8 cellular contexts compared by ENCODE assay signal in genomic region chr12:2811791-2812190, GRCh38. TPM values are rescaled to one million over a fixed set of nuclear protein-coding genes. Genes with fewer than 3 reads are reported as not detected.
DNase-seq lines count a peak whose midpoint lies in the region; ATAC-seq, FAIRE-seq and TF ChIP-seq lines count a peak whose summit lies in the region.

No MANE protein-coding gene starts in this region.

- no peaks in the 10 kb centered on the region for H3K27me3 ChIP-seq in OCI-LY1 (ENCODE audit: insufficient read depth, low read length)
- H3K27me3 ChIP-seq in pancreas = no peaks in the 10 kb centered on the region

- TF ChIP-seq CTCF in OCI-LY1 (IDR thresholded peaks at IDR 0.05; ENCODE audit: low read length) = no peak
- TF ChIP-seq CTCF in epithelial cell of esophagus (IDR thresholded peaks at IDR 0.05; ENCODE audit: insufficient read depth, low read depth, low read length, missing control alignments) = no peak
- TF ChIP-seq CTCF in pancreas (IDR thresholded peaks at IDR 0.05) = no peak

- 0 out of 2 replicates have a peak overlapping the region, but pooled peaks have one; percentile 28 for H2AFZ ChIP-seq in OCI-LY1 (ENCODE audit: low read length)

- no peaks in the 10 kb centered on the region for H4K20me1 ChIP-seq in OCI-LY1 (ENCODE audit: insufficient read depth, low read length)

- H3K9me3 ChIP-seq in OCI-LY1 (ENCODE audit: low read length) = no peaks in the 10 kb centered on the region
- H3K9me3 ChIP-seq in pancreas = no peaks in the 10 kb centered on the region

- DNase-seq in DMS53 (lab: John Stamatoyannopoulos, UW) = peak; percentile 64
- peak; percentile 57 for DNase-seq in epithelial cell of esophagus (ENCODE audit: low read depth)
- no peak for DNase-seq in pancreas
- no peak for DNase-seq in pons (ENCODE audit: low spot score)
- DNase-seq in SW480 (ENCODE audit: low spot score) = no peak
- DNase-seq in activated CD4-positive, CD25-positive, alpha-beta regulatory T cell treated with anti-CD3 and anti-CD28 coated beads, Interleukin-2, amount 50 U/mL, for 72 hours = no peak
- DNase-seq in HTR-8/SVneo (ENCODE audit: insufficient read length, low spot score) = no peak

- ATAC-seq in pancreas = no peak

- intact Hi-C loops in pancreas (cut with DNase I) = no loop called here

- H3K36me3 ChIP-seq in OCI-LY1 (ENCODE audit: insufficient read depth, low read length) (peaks cover 13% of the 10 kb centered on the region; the same call in 1 of the 2 replicates), pancreas (no peaks in the 10 kb centered on the region)

- H3K27ac ChIP-seq in OCI-LY1 (ENCODE audit: low read depth, low read length, poor library complexity, severe bottlenecking) (peak overlapping the region; percentile 74), pancreas (peak overlapping the region in 3 of 4 donors; percentile 94 to 96 (median 94))

- no peaks in the 10 kb centered on the region for H3F3A ChIP-seq in OCI-LY1 (ENCODE audit: insufficient read depth, low read length)

- H3K4me3 ChIP-seq in OCI-LY1 (ENCODE audit: low read depth, low read length, poor library complexity, severe bottlenecking) (peak overlapping the region; percentile 75), epithelial cell of esophagus (ENCODE audit: low read length) (peak overlapping the region; percentile 95), pancreas (peak overlapping the region; percentile 37 to 61 (median 57))

- no peaks in the 10 kb centered on the region for H3K9me2 ChIP-seq in OCI-LY1 (ENCODE audit: low read depth, low read length)

- H3K9ac ChIP-seq in OCI-LY1 (ENCODE audit: low read length) = peak overlapping the region; percentile 72

- H3K79me2 ChIP-seq in OCI-LY1 (ENCODE audit: insufficient read depth, low read length) = peaks cover 13% of the 10 kb centered on the region; the same call in 1 of the 2 replicates

- peaks cover 24% of the 10 kb centered on the region for H3K4me1 ChIP-seq in OCI-LY1 (ENCODE audit: insufficient read depth, low read length, severe bottlenecking)
- H3K4me1 ChIP-seq in pancreas = peaks cover 8 to 12% (median 10%) of the 10 kb centered on the region in 3 donors

- FAIRE-seq in pancreas (lab: Jason Lieb, UNC) (no peak), HTR-8/SVneo (lab: Jason Lieb, UNC) (no peak)

- 43 to 47% methylated on average over 5 of the region's 5 CpGs for whole genome bisulfite sequencing in pancreas, 2 donors

- peak overlapping the region; percentile 97 for H3K4me2 ChIP-seq in OCI-LY1 (ENCODE audit: low read length)

RNA-seq across cellular contexts. Expression of gene ITFG2, which starts 0.7 kb away (rescaled TPM):
- 10 to 100 TPM; 17.0 to 30.1 (median 20.5) TPM for total RNA-seq in pancreas
- 10 to 100 TPM; 42.2 to 51.6 TPM for polyA plus RNA-seq in pancreas

RNA-seq across cellular contexts. Expression of gene FKBP4, which starts 17.0 kb away (rescaled TPM):
- 10 to 100 TPM; 45.5 to 72.8 (median 51.0) TPM for total RNA-seq in pancreas
- polyA plus RNA-seq in pancreas = 10 to 100 TPM; 24.2 to 31.4 TPM

RNA-seq across cellular contexts. Expression of gene NRIP2, which starts 23.0 kb away (rescaled TPM):
- total RNA-seq in pancreas = under 1 TPM; 0.13 to 0.83 (median 0.33) TPM
- 1 to 10 TPM in 1 of 2 donors, under 1 TPM in 1; 0.68 to 1.2 TPM for polyA plus RNA-seq in pancreas

RNA-seq across cellular contexts. Expression of gene TEX52, which starts 45.0 kb away (rescaled TPM):
- total RNA-seq in pancreas = under 1 TPM in 1 of 6 donors, not detected in 5; 0.19 TPM
- not detected for polyA plus RNA-seq in pancreas

Comparison
In these comparisons a context has a peak if more than half of its experiments do, and no peak if none do; other contexts are left out.
1. DNase-seq: peak in DMS53 (single experiment) and epithelial cell of esophagus (single experiment); none in pancreas (0 of 6), pons (single experiment), SW480 (single experiment), activated CD4-positive, CD25-positive, alpha-beta regulatory T cell treated with anti-CD3 and anti-CD28 coated beads, Interleukin-2, amount 50 U/mL, for 72 hours (single experiment) and HTR-8/SVneo (single experiment).
2. Peak in every context shown above with its lines, with median percentiles within 50 percentile points of each other: H3K4me3 ChIP-seq.